ENCODE assay signal across 8 cellular contexts in the genomic region with DNA sequence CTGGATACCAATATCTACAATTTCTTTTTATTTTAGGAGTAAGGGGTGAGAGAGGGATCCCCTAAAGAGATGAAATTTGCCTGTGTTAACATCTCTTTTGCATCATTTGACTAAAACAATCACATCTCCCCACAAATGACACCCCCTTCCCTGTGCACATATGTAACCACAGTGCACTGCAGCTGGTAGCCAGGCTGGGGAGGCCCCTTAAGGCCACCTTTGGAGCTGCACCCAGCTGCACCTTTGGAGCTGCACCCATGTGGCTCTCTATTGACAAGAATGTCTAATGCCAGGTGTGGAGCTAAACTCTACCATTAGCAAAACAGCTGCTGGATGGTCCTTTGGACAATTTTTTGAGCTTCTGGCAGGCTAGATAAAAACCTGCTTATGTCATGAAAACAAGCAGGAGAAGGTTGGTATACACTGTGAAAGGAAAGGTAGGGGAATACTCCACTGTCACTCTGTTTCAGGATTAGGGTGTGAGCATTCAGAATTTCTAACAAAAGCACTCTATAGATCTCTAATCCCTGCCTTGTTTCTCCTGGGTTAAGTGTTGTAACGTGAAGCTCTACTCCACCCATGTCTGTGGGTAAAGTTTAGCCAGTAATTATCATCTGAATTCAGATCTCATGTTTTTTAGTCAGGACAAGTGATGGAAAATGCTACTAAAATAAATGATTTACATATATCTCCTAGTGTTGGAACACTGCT. TPM values are rescaled to one million over a fixed set of nuclear protein-coding genes. Genes with fewer than 3 reads are reported as not detected.
DNase-seq lines count a peak whose midpoint lies in the region; ATAC-seq, FAIRE-seq and TF ChIP-seq lines count a peak whose summit lies in the region.

No MANE protein-coding gene starts in this region.

- WGBS in small intestine, 3 donors, result 25 to 36% (median 35%) methylated on average over 1 of the region's 1 CpG
- 31 to 63% methylated on average over 1 of the region's 1 CpG for WGBS in sigmoid colon, 2 donors

- no peaks in the 10 kb centered on the region for H3K36me3 Mint-ChIP-seq in activated CD8-positive, alpha-beta T cell treated with anti-CD3 and anti-CD28 coated beads for 36 hours (ENCODE audit: low read depth)

- DNase-seq in DMS53 treated with DMSO at 0.1 percent for 48 hours (lab: John Stamatoyannopoulos, UW; ENCODE audit: unreplicated experiment) (peak; percentile 18), small intestine (peak; percentile 36), Ammon's horn (ENCODE audit: low spot score) (no peak), cerebellar cortex (ENCODE audit: low spot score) (no peak), sigmoid colon (no peak)
- DNase-seq in activated CD8-positive, alpha-beta T cell treated with anti-CD3 and anti-CD28 coated beads for 36 hours, result peak; percentile 45

- TF ChIP-seq CTCF in activated CD8-positive, alpha-beta T cell treated with anti-CD3 and anti-CD28 coated beads for 36 hours (IDR thresholded peaks at IDR 0.05), result peak; percentile 30
- TF ChIP-seq CTCF in sigmoid colon (IDR thresholded peaks at IDR 0.05), result no peak

- H3K36me3 ChIP-seq in small intestine (ENCODE audit: control insufficient read depth in 2 of 2, insufficient read depth in 2 of 2, low read length in 2 of 2) (no peaks in the 10 kb centered on the region), sigmoid colon (peaks cover 0 to 4% (median 1%) of the 10 kb centered on the region in 4 donors)

- H3K27me3 Mint-ChIP-seq in activated CD8-positive, alpha-beta T cell treated with anti-CD3 and anti-CD28 coated beads for 36 hours, result no peaks in the 10 kb centered on the region

- peaks cover 9% of the 10 kb centered on the region for H3K4me1 Mint-ChIP-seq in activated CD8-positive, alpha-beta T cell treated with anti-CD3 and anti-CD28 coated beads for 36 hours (ENCODE audit: low read depth)

- ATAC-seq in GM19324 (IDR thresholded peaks at IDR 0.05; ENCODE audit: low FRiP score, unreplicated experiment), result peak; percentile 82
- ATAC-seq in HG03159 (IDR thresholded peaks at IDR 0.05; ENCODE audit: unreplicated experiment), result peak; percentile 86
- ATAC-seq in activated CD8-positive, alpha-beta T cell treated with anti-CD3 and anti-CD28 coated beads for 36 hours, result peak; percentile 86

- H3K4me3 ChIP-seq in small intestine (ENCODE audit: low read depth in 1 of 2, low read length in 2 of 2) (no peak overlapping the region), sigmoid colon (no peak overlapping the region)

- no peak overlapping the region for H3K4me3 Mint-ChIP-seq in activated CD8-positive, alpha-beta T cell treated with anti-CD3 and anti-CD28 coated beads for 36 hours

- no peak for FAIRE-seq in small intestine (lab: Jason Lieb, UNC)

- POLR2A ChIA-PET in activated CD8-positive, alpha-beta T cell treated with anti-CD3 and anti-CD28 coated beads for 36 hours (lab: Charles Lee), result no interaction called here

- TF ChIP-seq POLR2A in sigmoid colon (IDR thresholded peaks at IDR 0.05), result no peak

- no peak for TF ChIP-seq EP300 in sigmoid colon (IDR thresholded peaks at IDR 0.05)

- H3K9me3 Mint-ChIP-seq in activated CD8-positive, alpha-beta T cell treated with anti-CD3 and anti-CD28 coated beads for 36 hours, result no peaks in the 10 kb centered on the region

- H3K27ac ChIP-seq in small intestine (ENCODE audit: low read depth in 1 of 2, low read length in 1 of 2), result no peak overlapping the region
- H3K27ac ChIP-seq in sigmoid colon, result no peak overlapping the region

- intact Hi-C loops in activated CD8-positive, alpha-beta T cell treated with anti-CD3 and anti-CD28 coated beads for 36 hours (cut with micrococcal nuclease), result no loop called here
- intact Hi-C loops in sigmoid colon (cut with DNase I), result no loop called here

- H3K27me3 ChIP-seq in small intestine (ENCODE audit: control insufficient read depth in 2 of 2, insufficient read depth in 2 of 2, low read length in 2 of 2) (no peaks in the 10 kb centered on the region), sigmoid colon (no peaks in the 10 kb centered on the region)

- no peak overlapping the region for H3K27ac Mint-ChIP-seq in activated CD8-positive, alpha-beta T cell treated with anti-CD3 and anti-CD28 coated beads for 36 hours

- H3K4me1 ChIP-seq in small intestine (ENCODE audit: control insufficient read depth in 2 of 2, insufficient read depth in 1 of 2, low read depth in 1 of 2, low read length in 1 of 2), result no peaks in the 10 kb centered on the region
- H3K4me1 ChIP-seq in sigmoid colon, result peaks cover 0 to under 1% (median 0%) of the 10 kb centered on the region in 4 donors

- H3K9me3 ChIP-seq in small intestine (ENCODE audit: control insufficient read depth, low read depth), result no peaks in the 10 kb centered on the region
- no peaks in the 10 kb centered on the region for H3K9me3 ChIP-seq in sigmoid colon

- CTCF ChIA-PET in activated CD8-positive, alpha-beta T cell treated with anti-CD3 and anti-CD28 coated beads for 36 hours (lab: Charles Lee), result interaction anchor here (1.0 to 1.3 kb wide), 4 partner anchors 9 to 24 kb away, joined by 3 to 5 read pairs (median 4); no protein-coding TSS in a partner anchor

RNA-seq across cellular contexts. Expression of a gene that starts 52.1 kb away (rescaled TPM):
- total RNA-seq in activated CD8-positive, alpha-beta T cell treated with anti-CD3 and anti-CD28 coated beads for 36 hours, result 10 to 100 TPM; 59.2 TPM
- polyA plus RNA-seq in small intestine (100 to 1,000 TPM in 2 of 3 donors, 10 to 100 TPM in 1; 89.7 to 196 (median 125) TPM), sigmoid colon (100 to 1,000 TPM in 1 of 3 donors, 10 to 100 TPM in 2; 83.5 to 139 (median 94.9) TPM)
- total RNA-seq in sigmoid colon, result 10 to 100 TPM; 52.0 to 64.9 (median 55.0) TPM

Comparison
In these comparisons a context has a peak if more than half of its experiments do, and no peak if none do; other contexts are left out.
1. DNase-seq: peak in DMS53 treated with DMSO at 0.1 percent for 48 hours (single experiment), activated CD8-positive, alpha-beta T cell treated with anti-CD3 and anti-CD28 coated beads for 36 hours (single experiment) and small intestine (single experiment); none in Ammon's horn (single experiment), cerebellar cortex (single experiment) and sigmoid colon (single experiment).
2. Peak in every context shown above with its lines, with median percentiles within 50 percentile points of each other: ATAC-seq.